ENCODE assay signal across 10 cellular contexts in genomic region chr12:15543347-15543746, GRCh38.
"Had no signal": no experiment of that assay in that cellular context is flagged by ENCODE, and none has a peak within 500 bp of the region (broad histone marks: within the 10 kb centered on the region; RNA-seq: fewer than 3 reads in every experiment).

No MANE protein-coding gene starts in this region.

- H3K27ac ChIP-seq: parathyroid adenoma, stomach, thyroid gland had no signal

- H3K27me3 ChIP-seq: stomach, thyroid gland had no signal

- H3K9ac ChIP-seq: parathyroid adenoma had no signal

- H3K4me3 ChIP-seq: stomach, thyroid gland had no signal

- H2AFZ ChIP-seq: parathyroid adenoma had no signal

- H3K4me1 ChIP-seq: parathyroid adenoma had no signal

- H3K36me3 ChIP-seq: stomach, thyroid gland had no signal

- H3K79me2 ChIP-seq: parathyroid adenoma had no signal

- H3K9me3 ChIP-seq: stomach, thyroid gland had no signal

- DNase-seq: activated CD4-positive, alpha-beta T cell treated with anti-CD3 and anti-CD28 coated beads for 4 hours; erythroblast; hippocampal formation; kidney glomerular epithelial cell; stimulated activated CD4-positive, alpha-beta T cell treated with anti-CD3 and anti-CD28 coated beads, Interleukin-4, amount 100 ng/mL, for 1 hour; stimulated activated CD8-positive, alpha-beta memory T cell treated with anti-CD3 and anti-CD28 coated beads, Interleukin-4, amount 100 ng/mL, for 48 hours; stomach; T-helper 9 cell; thyroid gland had no signal
